8 cellular contexts compared by ENCODE assay signal in genomic region chr1:17661546-17662157, GRCh38.
DNase-seq lines count a peak whose midpoint lies in the region; ATAC-seq and TF ChIP-seq lines count a peak whose summit lies in the region.

No MANE protein-coding gene starts in this region.

- TF ChIP-seq EP300 in ovary (IDR thresholded peaks at IDR 0.05), result no peak

- POLR2A ChIA-PET in OCI-LY7 (lab: Charles Lee), result no interaction called here

- 56 to 60% (median 58%) methylated on average over 15 of the region's 15 CpGs for WGBS in ovary, 3 donors

- intact Hi-C loops in OCI-LY7 (cut with micrococcal nuclease; ENCODE audit: unreplicated experiment), result loop anchor here (2.0 to 10.0 kb wide), 4 partner anchors 83 to 553 kb away; no protein-coding TSS in a partner anchor
- intact Hi-C loops in ovary (cut with DNase I), result loop anchor here in 1 of 4 donors (10.0 kb wide), 1 partner anchor 913 kb away; no protein-coding TSS in a partner anchor
- intact Hi-C loops in uterus (cut with DNase I; ENCODE audit: low total_unique reads), result no loop called here

- CTCF ChIA-PET in OCI-LY7 (lab: Charles Lee; ENCODE audit: unreplicated experiment), result interaction anchor here (1.1 kb wide), 1 partner anchor 13 kb away, joined by 3 read pairs; no protein-coding TSS in a partner anchor

- BruUV-seq in OCI-LY7 (replicated peaks; lab: Mats Ljungman, UMichigan), result no TSS peak

- TF ChIP-seq CTCF in GM13976 (IDR thresholded peaks at IDR 0.05; ENCODE audit: borderline replicate concordance, control extremely low read depth, extremely low read depth, insufficient read depth, missing control alignments), result peak; percentile 81
- peak; percentile 95 for TF ChIP-seq CTCF in OCI-LY7 (conservative IDR thresholded peaks at IDR 0.05; ENCODE audit: low read length)
- TF ChIP-seq CTCF in foreskin keratinocyte (conservative IDR thresholded peaks at IDR 0.05), result peak; percentile 83
- TF ChIP-seq CTCF in ovary (IDR thresholded peaks at IDR 0.05), result peak; percentile 32 to 48 (median 46)
- peak; percentile 52 to 67 (median 62) for TF ChIP-seq CTCF in uterus (IDR thresholded peaks at IDR 0.05)

- H3K27me3 ChIP-seq in foreskin keratinocyte (no peaks in the 10 kb centered on the region), ovary (no peaks in the 10 kb centered on the region), uterus (no peaks in the 10 kb centered on the region)

- H3K9me3 ChIP-seq in OCI-LY7 (ENCODE audit: low read length), result no peaks in the 10 kb centered on the region
- H3K9me3 ChIP-seq in ovary, result no peaks in the 10 kb centered on the region
- no peaks in the 10 kb centered on the region for H3K9me3 ChIP-seq in uterus

- no peaks in the 10 kb centered on the region for H3K79me2 ChIP-seq in OCI-LY7 (ENCODE audit: insufficient read depth, low read depth, low read length)

- peak; percentile 69 for DNase-seq in Ammon's horn (ENCODE audit: low spot score)
- DNase-seq in GM13976 (ENCODE audit: low spot score), result peak; percentile 90
- DNase-seq in OCI-LY7 (ENCODE audit: low spot score), result peak; percentile 55
- peak; percentile 10 for DNase-seq in activated T-helper 9 cell treated with anti-CD3 and anti-CD28 coated beads, Interleukin-2, amount 50 U/mL, for 16 hours (ENCODE audit: low read depth)
- DNase-seq in foreskin keratinocyte, result no peak
- DNase-seq in ovary, result peak in 4 of 5 donors; percentile 51 to 78 (median 64)
- DNase-seq in uterus, result peak; percentile 27 to 60
- DNase-seq in foreskin melanocyte, result no peak

- in situ Hi-C loops in GM13976 (cut with MboI; ENCODE audit: low sequenced_read_pairs, unreplicated experiment), result no loop called here

- ATAC-seq in foreskin keratinocyte, result peak; percentile 45

- H3K27ac ChIP-seq in OCI-LY7 (ENCODE audit: low read depth, low read length, poor library complexity, severe bottlenecking) (no peak overlapping the region), foreskin keratinocyte (no peak overlapping the region), ovary (no peak overlapping the region), uterus (no peak overlapping the region)

- H2AFZ ChIP-seq in OCI-LY7 (ENCODE audit: low read length), result no peak overlapping the region

- H3K4me2 ChIP-seq in OCI-LY7 (ENCODE audit: low read length), result no peak overlapping the region

- no peaks in the 10 kb centered on the region for H3K36me3 ChIP-seq in OCI-LY7 (ENCODE audit: insufficient read depth, low read length)
- no peaks in the 10 kb centered on the region for H3K36me3 ChIP-seq in ovary
- no peaks in the 10 kb centered on the region for H3K36me3 ChIP-seq in uterus

- H4K20me1 ChIP-seq in OCI-LY7 (ENCODE audit: insufficient read depth, low read length), result no peaks in the 10 kb centered on the region

- H3K4me1 ChIP-seq in OCI-LY7 (ENCODE audit: insufficient read depth, low read length, poor library complexity, severe bottlenecking), result no peaks in the 10 kb centered on the region
- no peaks in the 10 kb centered on the region for H3K4me1 ChIP-seq in foreskin keratinocyte
- no peaks in the 10 kb centered on the region for H3K4me1 ChIP-seq in ovary (ENCODE audit: insufficient read depth)
- no peaks in the 10 kb centered on the region for H3K4me1 ChIP-seq in uterus

- no peaks in the 10 kb centered on the region for H3K9me2 ChIP-seq in OCI-LY7 (ENCODE audit: insufficient read depth, low read length)

- TF ChIP-seq POLR2A in ovary (IDR thresholded peaks at IDR 0.05) (no peak), uterus (IDR thresholded peaks at IDR 0.05) (no peak)

- H3K4me3 ChIP-seq in OCI-LY7 (ENCODE audit: low read depth, low read length, poor library complexity, severe bottlenecking), result no peak overlapping the region
- no peak overlapping the region for H3K4me3 ChIP-seq in ovary
- H3K4me3 ChIP-seq in uterus, result no peak overlapping the region

Comparison
In these comparisons a context has a peak if more than half of its experiments do, and no peak if none do; other contexts are left out.
1. DNase-seq: peak in Ammon's horn (single experiment), GM13976 (single experiment), OCI-LY7 (single experiment), activated T-helper 9 cell treated with anti-CD3 and anti-CD28 coated beads, Interleukin-2, amount 50 U/mL, for 16 hours (single experiment), ovary (4 of 5) and uterus (2 of 2); none in foreskin keratinocyte (0 of 2) and foreskin melanocyte (single experiment).
2. Peak in every context shown above with its lines, with median percentiles within 50 percentile points of each other: CTCF ChIP-seq.